7 cellular contexts compared by ENCODE assay signal in genomic region chr12:119988788-119989618, GRCh38. TPM values are rescaled to one million over a fixed set of nuclear protein-coding genes. Genes with fewer than 3 reads are reported as not detected.
DNase-seq lines count a peak whose midpoint lies in the region; ATAC-seq and TF ChIP-seq lines count a peak whose summit lies in the region.

TSS of gene BICDL1 (plus strand) at chr12:119989236. CDS start at chr12:119989869, 633 bp downstream.

- TF ChIP-seq POLR2A in GM18526 (IDR thresholded peaks at IDR 0.05; ENCODE audit: extremely low read depth, insufficient read length): peak; percentile 57

- peaks cover 68% of the 10 kb centered on the region for H3K27me3 ChIP-seq in skeletal muscle satellite cell (ENCODE audit: control insufficient read depth, insufficient read depth, low read length)

- H3K4me3 ChIP-seq in iPS-11a (ENCODE audit: low read depth, low read length) (peak within 1 kb of the TSS; percentile 79), skeletal muscle satellite cell (ENCODE audit: low read length) (peak within 1 kb of the TSS; percentile 72)

- H3K9me3 ChIP-seq in skeletal muscle satellite cell (replicated peaks; ENCODE audit: low read length): no peaks in the 10 kb centered on the region

- H3K9ac ChIP-seq in skeletal muscle satellite cell (ENCODE audit: low read depth, low read length): no peak within 1 kb of the TSS

- ATAC-seq in HG03025 (IDR thresholded peaks at IDR 0.05; ENCODE audit: low FRiP score, unreplicated experiment): peak; percentile 82

- peak within 1 kb of the TSS; percentile 92 for H3K4me2 ChIP-seq in skeletal muscle satellite cell (ENCODE audit: low read length)

- DNase-seq in NCI-H2029 (lab: John Stamatoyannopoulos, UW): peak; percentile 97
- DNase-seq in T-helper 9 cell: peak; percentile 95
- peak; percentile 75 for DNase-seq in astrocyte of the hippocampus (ENCODE audit: low read depth, low spot score)

- no peaks in the 10 kb centered on the region for H3K36me3 ChIP-seq in skeletal muscle satellite cell (ENCODE audit: insufficient read depth, low read length)

- H3K4me1 ChIP-seq in skeletal muscle satellite cell (ENCODE audit: control insufficient read depth, insufficient read depth, low read length): peaks cover 4% of the 10 kb centered on the region

RNA-seq across cellular contexts. Expression of gene BICDL1, which starts in this region (rescaled TPM):
- 0.44 TPM in 1 of 2 replicates, not detected in the other for total RNA-seq in skeletal muscle satellite cell (2012; rRNA removed)

Comparison
In these comparisons a context has a peak if more than half of its experiments do, and no peak if none do; other contexts are left out.
1. Peak in every context shown above with its lines: DNase-seq, ATAC-seq and H3K4me3 ChIP-seq.